Comparison of ENCODE assay signal across 10 cellular contexts in genomic region chr12:116381744-116382455, GRCh38.
DNase-seq lines count a peak whose midpoint lies in the region; ATAC-seq and TF ChIP-seq lines count a peak whose summit lies in the region.
"Had no signal": no experiment of that assay in that cellular context is flagged by ENCODE, and none has a peak within 500 bp of the region (broad histone marks: within the 10 kb centered on the region; RNA-seq: fewer than 3 reads in every experiment).

No MANE protein-coding gene starts in this region.

- H3K18ac ChIP-seq in neuronal stem cell (ENCODE audit: low read length): peak overlapping the region; percentile 83

- no peak overlapping the region for H3K4ac ChIP-seq in neuronal stem cell (ENCODE audit: low read length)

- no peaks in the 10 kb centered on the region for H3K79me1 ChIP-seq in neuronal stem cell (ENCODE audit: low read depth, low read length)

- no peak overlapping the region for H3K9ac ChIP-seq in neuronal stem cell (ENCODE audit: low read depth, low read length, poor library complexity)

- no peak overlapping the region for H3K23ac ChIP-seq in neuronal stem cell (ENCODE audit: low read depth, low read length, poor library complexity)

- in situ Hi-C loops in Panc1 (cut with HindIII; ENCODE audit: low pct_unique_long_range_greater_than_20kb, low sequenced_read_pairs): no loop called here

- H2BK12ac ChIP-seq in neuronal stem cell (ENCODE audit: low read length): no peak overlapping the region

- H2BK15ac ChIP-seq in neuronal stem cell (ENCODE audit: low read length): no peak overlapping the region

- H3K4me1 ChIP-seq in Panc1 (ENCODE audit: control insufficient read depth, insufficient read depth, low read length): peaks cover 46% of the 10 kb centered on the region
- peaks cover 16 to 27% of the 10 kb centered on the region in 2 donors for H3K4me1 ChIP-seq in neuronal stem cell (ENCODE audit: control insufficient read depth in 2 of 2, insufficient read depth in 1 of 2, low read depth in 1 of 2, low read length in 2 of 2)

- H3K36me3 ChIP-seq in Panc1 (ENCODE audit: control insufficient read depth, insufficient read depth, low read length) (no peaks in the 10 kb centered on the region), neuronal stem cell (replicated peaks in 1 of 2; ENCODE audit: control insufficient read depth in 2 of 2, insufficient read depth in 2 of 2, low read length in 2 of 2) (no peaks in the 10 kb centered on the region)
- H3K36me3 ChIP-seq: tibial artery had no signal

- H3K27me3 ChIP-seq in Panc1 (ENCODE audit: control insufficient read depth, insufficient read depth, low read length) (no peaks in the 10 kb centered on the region), neuronal stem cell (ENCODE audit: control insufficient read depth in 3 of 3, insufficient read depth in 3 of 3, low read depth in 1 of 3, low read length in 3 of 3) (peaks cover 0 to 9% (median 0%) of the 10 kb centered on the region in 3 experiments)
- H3K27me3 ChIP-seq: tibial artery had no signal

- H2AK5ac ChIP-seq in neuronal stem cell (ENCODE audit: low read depth, low read length): no peak overlapping the region

- H3K9me3 ChIP-seq in Panc1 (ENCODE audit: control insufficient read depth, insufficient read depth, low read depth, low read length) (no peaks in the 10 kb centered on the region), neuronal stem cell (replicated peaks in 1 of 2; ENCODE audit: control insufficient read depth in 2 of 2, insufficient read depth in 1 of 2, low read depth in 1 of 2, low read length in 2 of 2) (no peaks in the 10 kb centered on the region)
- H3K9me3 ChIP-seq: tibial artery had no signal

- no peak overlapping the region for H4K8ac ChIP-seq in neuronal stem cell (ENCODE audit: low read depth, low read length)

- no peak overlapping the region for H4K91ac ChIP-seq in neuronal stem cell (ENCODE audit: low read depth, low read length, poor library complexity)

- intact Hi-C loops in Panc1 (cut with micrococcal nuclease; ENCODE audit: unreplicated experiment): loop anchor here (5.0 kb wide), 1 partner anchor 100 kb away; no protein-coding TSS in a partner anchor

- WGBS in neuronal stem cell (ENCODE audit: extremely low coverage in 2 of 2, insufficient read length in 2 of 2, insufficient replicate concordance in 1 of 2), 2 donors: no CpG with 5 or more reads among the region's 13 CpGs

- peak overlapping the region; percentile 82 for H2AFZ ChIP-seq in neuronal stem cell (ENCODE audit: low read length)

- H2BK5ac ChIP-seq in neuronal stem cell (ENCODE audit: low read length): peak overlapping the region; percentile 46

- peak; percentile 11 for DNase-seq in DMS53 treated with DMSO at 0.1 percent for 48 hours (lab: John Stamatoyannopoulos, UW; ENCODE audit: unreplicated experiment)
- no peak for DNase-seq in Panc1 (ENCODE audit: low read depth, low spot score)
- peak; percentile 54 for DNase-seq in epidermal melanocyte (ENCODE audit: insufficient read length, low spot score)
- DNase-seq in neuronal stem cell (ENCODE audit: low spot score): peak; percentile 82
- DNase-seq in inferior parietal cortex (ENCODE audit: extremely low spot score): no peak
- DNase-seq in KG1 (lab: John Stamatoyannopoulos, UW): no peak
- no peak for DNase-seq in NCI-H2081 treated with DMSO at 0.1 percent for 48 hours (lab: John Stamatoyannopoulos, UW)
- no peak for DNase-seq in SK-N-DZ (ENCODE audit: low spot score)
- DNase-seq: NCI-H1048 had no signal

- POLR2A ChIA-PET in Panc1 (lab: Charles Lee): no interaction called here

- ATAC-seq in Panc1: peak; percentile 75

- H3K27ac ChIP-seq in Panc1 (ENCODE audit: low read length) (peak overlapping the region; percentile 88), neuronal stem cell (replicated peaks; ENCODE audit: low read length) (peak overlapping the region; percentile 94)

- no peak overlapping the region for H3K14ac ChIP-seq in neuronal stem cell (ENCODE audit: low read length)

- H3K4me2 ChIP-seq in neuronal stem cell (ENCODE audit: insufficient read depth, low read length, poor library complexity, severe bottlenecking): peak overlapping the region; percentile 46

- TF ChIP-seq CTCF in Panc1 (IDR thresholded peaks at IDR 0.05): no peak

- H2BK120ac ChIP-seq in neuronal stem cell (ENCODE audit: low read depth, low read length): no peak overlapping the region

- CTCF ChIA-PET in Panc1 (lab: Charles Lee): interaction anchor here (0.6 kb wide), 1 partner anchor 14 kb away, joined by 4 read pairs; no protein-coding TSS in a partner anchor

- H3K4me3 ChIP-seq in Panc1 (ENCODE audit: low read depth in 2 of 2, low read length in 2 of 2) (peak overlapping the region in 1 of 2 experiments; percentile 14; a peak in 1 of 4 replicates), neuronal stem cell (ENCODE audit: low read length in 2 of 2) (peak overlapping the region in 1 of 2 donors; percentile 25)
- H3K4me3 ChIP-seq: tibial artery had no signal

- BruUV-seq in Panc1 (replicated peaks; lab: Mats Ljungman, UMichigan): no TSS peak

Comparison
In these comparisons a context has a peak if more than half of its experiments do, and no peak if none do; other contexts are left out.
1. DNase-seq: peak in DMS53 treated with DMSO at 0.1 percent for 48 hours (single experiment), epidermal melanocyte (single experiment) and neuronal stem cell (single experiment); none in Panc1 (single experiment), inferior parietal cortex (single experiment), KG1 (single experiment), NCI-H2081 treated with DMSO at 0.1 percent for 48 hours (single experiment) and SK-N-DZ (single experiment).